ENCODE assay signal across 34 cellular contexts in the genomic region with DNA sequence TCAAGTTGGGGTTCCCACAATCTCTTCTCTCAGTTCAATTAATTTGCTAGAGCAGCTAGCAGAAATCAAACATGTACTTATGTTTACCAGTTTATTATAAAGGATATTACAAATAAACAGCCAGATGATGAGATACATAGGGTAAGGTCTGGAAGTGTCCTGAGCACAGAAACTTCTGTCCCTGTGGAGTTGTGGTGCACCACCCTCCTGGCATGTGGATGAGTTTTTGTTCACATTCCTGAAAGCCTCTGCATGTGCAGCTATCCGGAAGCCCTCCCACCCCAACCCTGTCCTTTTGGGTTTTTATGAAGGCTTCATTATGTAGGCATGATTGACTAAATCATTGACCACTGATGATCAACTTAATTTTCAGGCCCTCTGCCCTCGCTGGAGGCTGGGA.
"Had no signal": no experiment of that assay in that cellular context is flagged by ENCODE, and none has a peak within 500 bp of the region (broad histone marks: within the 10 kb centered on the region; RNA-seq: fewer than 3 reads in every experiment).

No MANE protein-coding gene starts in this region.

- H3K27me3 ChIP-seq: body of pancreas, cardiac muscle cell, colonic mucosa, esophagus squamous epithelium, gastrocnemius medialis, heart left ventricle had no signal

- H3K9me3 ChIP-seq: body of pancreas, colonic mucosa, gastrocnemius medialis had no signal

- ATAC-seq: activated CD4-positive, CD25-positive, alpha-beta regulatory T cell treated with anti-CD3 and anti-CD28 coated beads, Interleukin-2, amount 50 U/mL, for 24 hours; activated CD8-positive, alpha-beta memory T cell treated with anti-CD3 and anti-CD28 coated beads, Interleukin-2, amount 10 ng/mL, durations not matched to agents 7 days and 5 days; activated CD8-positive, alpha-beta T cell treated with anti-CD3 and anti-CD28 coated beads, Interleukin-2, amount 10 ng/mL, durations not matched to agents 7 days and 5 days; activated naive CD4-positive, alpha-beta T cell treated with anti-CD3 and anti-CD28 coated beads, Interleukin-2, amount 50 U/mL, for 72 hours; body of pancreas; gastrocnemius medialis; heart left ventricle; T-helper 17 cell had no signal

- H3K4me1 Mint-ChIP-seq: activated CD4-positive, alpha-beta T cell treated with anti-CD3 and anti-CD28 coated beads, Interleukin-2, amount 10 ng/mL, durations not matched to agents 24 days and 14 days; activated CD8-positive, alpha-beta memory T cell treated with anti-CD3 and anti-CD28 coated beads, Interleukin-2, amount 10 ng/mL, durations not matched to agents 7 days and 5 days; activated naive CD4-positive, alpha-beta T cell treated with anti-CD3 and anti-CD28 coated beads, Interleukin-2, amount 10 ng/mL, durations not matched to agents 7 days and 5 days; activated naive CD8-positive, alpha-beta T cell treated with anti-CD3 and anti-CD28 coated beads, Interleukin-2, amount 10 ng/mL, durations not matched to agents 7 days and 5 days; T-helper 17 cell had no signal

- H3K27ac Mint-ChIP-seq: activated B cell treated with CpG ODN at 0.5 μM for 24 hours; activated CD4-positive, alpha-beta memory T cell treated with anti-CD3 and anti-CD28 coated beads for 36 hours; activated CD4-positive, alpha-beta T cell treated with anti-CD3 and anti-CD28 coated beads, Interleukin-2, amount 10 ng/mL, durations not matched to agents 24 days and 14 days; activated CD8-positive, alpha-beta memory T cell treated with anti-CD3 and anti-CD28 coated beads, Interleukin-2, amount 10 ng/mL, durations not matched to agents 7 days and 5 days; activated CD8-positive, alpha-beta T cell treated with anti-CD3 and anti-CD28 coated beads, Interleukin-2, amount 10 ng/mL, durations not matched to agents 7 days and 5 days; activated naive CD4-positive, alpha-beta T cell treated with anti-CD3 and anti-CD28 coated beads, Interleukin-2, amount 10 ng/mL, durations not matched to agents 7 days and 5 days; activated naive CD4-positive, alpha-beta T cell treated with anti-CD3 and anti-CD28 coated beads, Interleukin-2, amount 50 U/mL, for 72 hours; activated naive CD8-positive, alpha-beta T cell treated with anti-CD3 and anti-CD28 coated beads, Interleukin-2, amount 10 ng/mL, durations not matched to agents 7 days and 5 days; activated T-helper 1 cell treated with anti-CD3 and anti-CD28 coated beads, Interleukin-12 subunit alpha, Interleukin-12 subunit beta, Interleukin-2, Interleukin-4 antibody, amounts not matched to agents 30 ng/mL and 10 ng/mL and 1 ng/mL, durations not matched to agents 14 hours and 24 hours and 36 hours; activated T-helper 2 cell treated with anti-CD3 and anti-CD28 coated beads, Interferon-gamma antibody, Interleukin-2, Interleukin-4, amounts not matched to agents 10 μg/mL and 5 μg/mL and 100 μg/mL, durations not matched to agents 14 hours and 24 hours and 36 hours; T-helper 17 cell; T-helper 2 cell treated with Interferon-gamma antibody and Interleukin-4, amounts not matched to agents 5 μg/mL and 100 μg/mL, for 36 hours had no signal

- H3K36me3 Mint-ChIP-seq: activated CD4-positive, alpha-beta memory T cell treated with anti-CD3 and anti-CD28 coated beads for 36 hours; activated CD8-positive, alpha-beta memory T cell treated with anti-CD3 and anti-CD28 coated beads, Interleukin-2, amount 10 ng/mL, durations not matched to agents 7 days and 5 days; activated naive CD4-positive, alpha-beta T cell treated with anti-CD3 and anti-CD28 coated beads, Interleukin-2, amount 10 ng/mL, durations not matched to agents 7 days and 5 days; activated naive CD4-positive, alpha-beta T cell treated with anti-CD3 and anti-CD28 coated beads, Interleukin-2, amount 50 U/mL, for 72 hours; activated naive CD8-positive, alpha-beta T cell treated with anti-CD3 and anti-CD28 coated beads, Interleukin-2, amount 10 ng/mL, durations not matched to agents 7 days and 5 days had no signal

- H3K4me1 ChIP-seq: body of pancreas, colonic mucosa, gastrocnemius medialis, heart left ventricle had no signal

- H3K4me3 Mint-ChIP-seq: activated B cell treated with CpG ODN at 0.5 μM for 24 hours; activated CD4-positive, alpha-beta memory T cell treated with anti-CD3 and anti-CD28 coated beads for 36 hours; activated CD4-positive, alpha-beta T cell treated with anti-CD3 and anti-CD28 coated beads, Interleukin-2, amount 10 ng/mL, durations not matched to agents 24 days and 14 days; activated CD8-positive, alpha-beta memory T cell treated with anti-CD3 and anti-CD28 coated beads, Interleukin-2, amount 10 ng/mL, durations not matched to agents 7 days and 5 days; activated CD8-positive, alpha-beta T cell treated with anti-CD3 and anti-CD28 coated beads, Interleukin-2, amount 10 ng/mL, durations not matched to agents 7 days and 5 days; activated naive CD4-positive, alpha-beta T cell treated with anti-CD3 and anti-CD28 coated beads, Interleukin-2, amount 10 ng/mL, durations not matched to agents 7 days and 5 days; activated naive CD8-positive, alpha-beta T cell treated with anti-CD3 and anti-CD28 coated beads, Interleukin-2, amount 10 ng/mL, durations not matched to agents 7 days and 5 days; activated T-helper 1 cell treated with anti-CD3 and anti-CD28 coated beads, Interleukin-12 subunit alpha, Interleukin-12 subunit beta, Interleukin-2, Interleukin-4 antibody, amounts not matched to agents 30 ng/mL and 10 ng/mL and 1 ng/mL, durations not matched to agents 14 hours and 24 hours and 36 hours; T-helper 17 cell; T-helper 2 cell treated with Interferon-gamma antibody and Interleukin-4, amounts not matched to agents 5 μg/mL and 100 μg/mL, for 36 hours had no signal

- DNase-seq: activated B cell treated with CpG ODN at 0.5 μM for 24 hours; activated CD4-positive, alpha-beta memory T cell treated with anti-CD3 and anti-CD28 coated beads for 36 hours; activated CD4-positive, alpha-beta T cell treated with anti-CD3 and anti-CD28 coated beads, Interleukin-2, amount 10 ng/mL, durations not matched to agents 24 days and 14 days; activated CD8-positive, alpha-beta memory T cell treated with anti-CD3 and anti-CD28 coated beads, Interleukin-2, amount 10 ng/mL, durations not matched to agents 7 days and 5 days; activated CD8-positive, alpha-beta memory T cell treated with anti-CD3 and anti-CD28 coated beads, Interleukin-2, amount 50 U/mL, for 4 hours; activated CD8-positive, alpha-beta T cell treated with anti-CD3 and anti-CD28 coated beads, Interleukin-2, amount 10 ng/mL, durations not matched to agents 7 days and 5 days; activated effector memory CD4-positive, alpha-beta T cell treated with anti-CD3 and anti-CD28 coated beads, Interleukin-2, amount 50 U/mL, for 16 hours; activated naive CD4-positive, alpha-beta T cell; activated naive CD4-positive, alpha-beta T cell treated with anti-CD3 and anti-CD28 coated beads, Interleukin-2, amount 10 ng/mL, durations not matched to agents 7 days and 5 days; activated naive CD8-positive, alpha-beta T cell treated with anti-CD3 and anti-CD28 coated beads, Interleukin-2, amount 10 ng/mL, durations not matched to agents 7 days and 5 days; activated T-cell treated with anti-CD3 and anti-CD28 coated beads, Interleukin-2, amount 50 U/mL, for 1 hour; activated T-cell treated with anti-CD3 and anti-CD28 coated beads, Interleukin-2, amount 50 U/mL, for 48 hours; amniotic stem cell; anterior cingulate cortex; body of pancreas; central memory CD4-positive, alpha-beta T cell; cerebellar nuclear complex; colonic mucosa; effector CD8-positive, alpha-beta T cell; esophagus squamous epithelium; foreskin fibroblast; gastrocnemius medialis; glutamatergic neuron; heart left ventricle; T-helper 1 cell; T-helper 17 cell; T1000; WERI-Rb-1 had no signal

- H3K36me3 ChIP-seq: cardiac muscle cell, colonic mucosa, esophagus squamous epithelium, gastrocnemius medialis, heart left ventricle, WERI-Rb-1 had no signal

- H3K27ac ChIP-seq: body of pancreas, cardiac muscle cell, colonic mucosa, esophagus squamous epithelium, gastrocnemius medialis, heart left ventricle, WERI-Rb-1 had no signal

- H3K4me3 ChIP-seq: body of pancreas, cardiac muscle cell, colonic mucosa, esophagus squamous epithelium, gastrocnemius medialis, heart left ventricle had no signal

- H3K27me3 Mint-ChIP-seq: activated B cell treated with CpG ODN at 0.5 μM for 24 hours; activated CD4-positive, alpha-beta memory T cell treated with anti-CD3 and anti-CD28 coated beads for 36 hours; activated CD4-positive, alpha-beta T cell treated with anti-CD3 and anti-CD28 coated beads, Interleukin-2, amount 10 ng/mL, durations not matched to agents 24 days and 14 days; activated CD8-positive, alpha-beta memory T cell treated with anti-CD3 and anti-CD28 coated beads, Interleukin-2, amount 10 ng/mL, durations not matched to agents 7 days and 5 days; activated naive CD4-positive, alpha-beta T cell treated with anti-CD3 and anti-CD28 coated beads, Interleukin-2, amount 10 ng/mL, durations not matched to agents 7 days and 5 days; activated naive CD8-positive, alpha-beta T cell treated with anti-CD3 and anti-CD28 coated beads, Interleukin-2, amount 10 ng/mL, durations not matched to agents 7 days and 5 days; T-helper 17 cell had no signal
